9 cellular contexts compared by ENCODE assay signal in the genomic region with DNA sequence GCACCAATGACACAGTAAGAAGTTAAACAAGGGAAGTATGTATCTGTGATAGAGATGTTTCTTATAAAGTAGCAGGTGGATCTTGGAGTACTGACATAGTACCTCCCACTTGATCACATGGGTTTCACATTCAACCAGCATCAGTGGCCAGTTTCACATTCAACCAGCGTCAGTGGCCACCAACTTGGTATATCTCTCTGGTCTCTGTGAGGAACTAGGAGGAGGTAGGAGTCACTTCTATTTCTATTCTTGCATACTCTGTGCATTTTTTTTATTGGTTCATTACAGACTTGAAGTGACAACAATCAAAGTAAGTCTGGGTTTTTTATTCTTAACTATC.
DNase-seq lines count a peak whose midpoint lies in the region; ATAC-seq and TF ChIP-seq lines count a peak whose summit lies in the region.
"Had no signal": no experiment of that assay in that cellular context is flagged by ENCODE, and none has a peak within 500 bp of the region (broad histone marks: within the 10 kb centered on the region; RNA-seq: fewer than 3 reads in every experiment).

No MANE protein-coding gene starts in this region.

- H3K27me3 ChIP-seq in A673 (replicated peaks; ENCODE audit: insufficient read depth, low read depth, low read length, poor library complexity), result no peaks in the 10 kb centered on the region
- H3K27me3 ChIP-seq in WERI-Rb-1 (ENCODE audit: insufficient read depth, low read depth, severe bottlenecking), result no peaks in the 10 kb centered on the region

- no TSS peak for BruUV-seq in A673 (replicated peaks; lab: Mats Ljungman, UMichigan)

- POLR2A ChIA-PET in A673 (lab: Charles Lee; ENCODE audit: low non-redundant PET), result no interaction called here

- DNase-seq in fibroblast of mammary gland (ENCODE audit: low read depth) (peak; percentile 4), EL (no peak), A673 (ENCODE audit: low spot score) (no peak), WERI-Rb-1 (no peak)
- DNase-seq in activated effector memory CD4-positive, alpha-beta T cell treated with Interleukin-2 at 50 U/mL for 16 hours, result no peak
- DNase-seq: stimulated activated CD4-positive, alpha-beta T cell treated with anti-CD3 and anti-CD28 coated beads, Interleukin-4, amount 100 ng/mL, for 1 hour had no signal

- peak; percentile 100 for ATAC-seq in GM18867 (IDR thresholded peaks at IDR 0.05; ENCODE audit: unreplicated experiment)
- ATAC-seq in GM21529 (IDR thresholded peaks at IDR 0.05; ENCODE audit: unreplicated experiment), result peak; percentile 100
- ATAC-seq in HG03354 (IDR thresholded peaks at IDR 0.05; ENCODE audit: poor library complexity, severe bottlenecking, unreplicated experiment), result peak; percentile 99

- CTCF ChIA-PET in A673 (lab: Charles Lee), result no interaction called here

- no peaks in the 10 kb centered on the region for H3K4me1 ChIP-seq in A673 (ENCODE audit: insufficient read depth, low read length, poor library complexity, severe bottlenecking)

- intact Hi-C loops in A673 (cut with micrococcal nuclease; ENCODE audit: unreplicated experiment), result no loop called here

- H3K27ac ChIP-seq in A673 (ENCODE audit: low read depth, low read length, poor library complexity, severe bottlenecking) (no peak overlapping the region), WERI-Rb-1 (no peak overlapping the region)

- H3K36me3 ChIP-seq in A673 (ENCODE audit: insufficient read depth, low read length, poor library complexity, severe bottlenecking), result no peaks in the 10 kb centered on the region
- peaks cover 3% of the 10 kb centered on the region; the same call in 1 of the 2 replicates for H3K36me3 ChIP-seq in WERI-Rb-1

- H3K9me3 ChIP-seq in A673 (ENCODE audit: low read depth, low read length, poor library complexity, severe bottlenecking) (no peaks in the 10 kb centered on the region), WERI-Rb-1 (ENCODE audit: severe bottlenecking) (no peaks in the 10 kb centered on the region)

- TF ChIP-seq CTCF in fibroblast of mammary gland (conservative IDR thresholded peaks at IDR 0.05; ENCODE audit: control insufficient read depth, insufficient read depth, low read depth, low read length) (no peak), A673 (conservative IDR thresholded peaks at IDR 0.05; ENCODE audit: low read depth, low read length) (no peak), WERI-Rb-1 (IDR thresholded peaks at IDR 0.05; ENCODE audit: low read depth, low read length) (no peak)

- H3K4me3 ChIP-seq in fibroblast of mammary gland (ENCODE audit: control insufficient read depth, low read depth, low read length) (no peak overlapping the region), A673 (ENCODE audit: low read depth, low read length, poor library complexity, severe bottlenecking) (no peak overlapping the region), WERI-Rb-1 (ENCODE audit: low read depth, low read length) (no peak overlapping the region)
